15 cellular contexts compared by ENCODE assay signal in the genomic region with DNA sequence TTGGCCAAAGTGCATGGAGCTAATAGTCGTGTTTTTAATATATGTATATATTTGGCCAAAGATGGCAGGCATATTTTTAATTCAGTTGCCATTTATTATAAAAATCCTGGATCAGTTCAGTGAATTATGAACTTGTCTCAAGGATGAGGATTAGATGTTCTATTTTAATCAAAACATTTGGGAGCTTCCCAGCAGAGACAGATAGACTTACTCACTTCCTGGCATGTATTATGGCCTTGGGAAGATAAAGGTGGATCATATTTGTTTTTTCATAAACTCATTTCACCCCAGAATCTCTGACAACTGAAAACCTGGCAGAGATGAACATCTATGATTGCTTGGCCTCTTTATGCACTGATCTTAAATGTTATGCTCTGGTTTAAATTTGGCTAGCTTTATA.
DNase-seq lines count a peak whose midpoint lies in the region; ATAC-seq and TF ChIP-seq lines count a peak whose summit lies in the region.
"Had no signal": no experiment of that assay in that cellular context is flagged by ENCODE, and none has a peak within 500 bp of the region (broad histone marks: within the 10 kb centered on the region; RNA-seq: fewer than 3 reads in every experiment).

No MANE protein-coding gene starts in this region.

- WGBS in SK-N-SH (ENCODE audit: low lambda C conversion rate) = 29% methylated on average over 1 of the region's 1 CpG
- WGBS in hepatocyte (ENCODE audit: low lambda C conversion rate, missing lambda C conversion rate) = 67% methylated on average over 1 of the region's 1 CpG

- H3K9ac ChIP-seq in SK-N-SH = no peak overlapping the region
- H3K9ac ChIP-seq: BLaER1 treated with 17β-estradiol and CSF1 and Interleukin-3, amounts not matched to agents 10 nM and 100 nM had no signal

- no peak overlapping the region for H2AFZ ChIP-seq in SK-N-SH (ENCODE audit: low read depth)
- no peak overlapping the region for H2AFZ ChIP-seq in hepatocyte
- H2AFZ ChIP-seq: GM23338 had no signal

- H3K9me2 ChIP-seq in SK-N-SH (no peaks in the 10 kb centered on the region), hepatocyte (replicated peaks; ENCODE audit: insufficient read depth) (no peaks in the 10 kb centered on the region)

- H3K27ac ChIP-seq in SK-N-SH (ENCODE audit: low read depth in 2 of 2, low read length in 1 of 2) (peak overlapping the region in 1 of 2 experiments; percentile 76; a peak in 2 of 4 replicates), hepatocyte (peak overlapping the region; percentile 2)
- H3K27ac ChIP-seq: BLaER1 treated with 17β-estradiol and CSF1 and Interleukin-3, amounts not matched to agents 10 nM and 100 nM had no signal

- H3K4me3 ChIP-seq in SK-N-SH (ENCODE audit: low read depth in 2 of 2, low read length in 1 of 2) = no peak overlapping the region
- H3K4me3 ChIP-seq in hepatocyte = no peak overlapping the region
- H3K4me3 ChIP-seq: BLaER1 treated with 17β-estradiol and CSF1 and Interleukin-3, amounts not matched to agents 10 nM and 100 nM; GM23338 had no signal

- POLR2A ChIA-PET in SK-N-SH (lab: Yijun Ruan, JAX) = no interaction called here

- no peak for TF ChIP-seq RAD21 in SK-N-SH (IDR thresholded peaks at IDR 0.05; ENCODE audit: low read length)

- no peaks in the 10 kb centered on the region for H3K79me2 ChIP-seq in SK-N-SH (ENCODE audit: insufficient read depth)
- H3K79me2 ChIP-seq in hepatocyte = no peaks in the 10 kb centered on the region

- peaks cover 14 to 20% of the 10 kb centered on the region in 2 experiments; a peak in 2 of 4 replicates for H3K4me1 ChIP-seq in SK-N-SH (ENCODE audit: control insufficient read depth in 1 of 2, insufficient read depth in 2 of 2, low read depth in 1 of 2, low read length in 1 of 2)
- H3K4me1 ChIP-seq in hepatocyte (ENCODE audit: insufficient read depth) = no peaks in the 10 kb centered on the region

- H3K27me3 ChIP-seq in SK-N-SH (ENCODE audit: insufficient read depth) (no peaks in the 10 kb centered on the region), hepatocyte (no peaks in the 10 kb centered on the region)
- H3K27me3 ChIP-seq: BLaER1 treated with 17β-estradiol and CSF1 and Interleukin-3, amounts not matched to agents 10 nM and 100 nM had no signal

- H3F3A ChIP-seq in SK-N-SH (replicated peaks; ENCODE audit: insufficient read depth) = peaks cover 21% of the 10 kb centered on the region

- H3K9me3 ChIP-seq in SK-N-SH (no peaks in the 10 kb centered on the region), hepatocyte (ENCODE audit: low read depth) (no peaks in the 10 kb centered on the region)
- H3K9me3 ChIP-seq: BLaER1 treated with 17β-estradiol and CSF1 and Interleukin-3, amounts not matched to agents 10 nM and 100 nM had no signal

- no peak for DNase-seq in SK-N-SH
- peak; percentile 83 for DNase-seq in amniotic epithelial cell (ENCODE audit: low read depth)
- DNase-seq in hepatocyte (ENCODE audit: low spot score) = no peak
- no peak for DNase-seq in DMS79 treated with DMSO at 0.1 percent for 48 hours (lab: John Stamatoyannopoulos, UW)
- no peak for DNase-seq in activated gamma-delta T cell treated with Interleukin-2 at 50 U/mL for 16 hours
- no peak for DNase-seq in activated T-cell treated with anti-CD3 and anti-CD28 coated beads for 4 hours
- no peak for DNase-seq in middle frontal gyrus (ENCODE audit: extremely low spot score, low spot score)
- DNase-seq: 8988T; Calu3; CD8-positive, alpha-beta T cell; DMS53; HCEC 1CT had no signal

- H3K4me2 ChIP-seq in SK-N-SH (no peak overlapping the region), hepatocyte (no peak overlapping the region)
- H3K4me2 ChIP-seq: BLaER1 treated with 17β-estradiol and CSF1 and Interleukin-3, amounts not matched to agents 10 nM and 100 nM; GM23338 had no signal

- TF ChIP-seq EP300 in SK-N-SH (IDR thresholded peaks at IDR 0.05; ENCODE audit: borderline replicate concordance in 1 of 2, low read depth in 1 of 2, low read length in 1 of 2) = no peak

- ATAC-seq in SK-N-SH treated with all-trans-retinoic acid at 6 μM for 48 hours = no peak
- ATAC-seq: CD8-positive, alpha-beta T cell; GM23338 had no signal

- H3K36me3 ChIP-seq in SK-N-SH (replicated peaks in 1 of 2; ENCODE audit: control insufficient read depth in 1 of 2, insufficient read depth in 2 of 2, low read length in 1 of 2) (no peaks in the 10 kb centered on the region), hepatocyte (replicated peaks; ENCODE audit: insufficient read depth, low read depth) (no peaks in the 10 kb centered on the region)
- H3K36me3 ChIP-seq: BLaER1 treated with 17β-estradiol and CSF1 and Interleukin-3, amounts not matched to agents 10 nM and 100 nM had no signal

- TF ChIP-seq CTCF in SK-N-SH (IDR thresholded peaks at IDR 0.05) (no peak), hepatocyte (IDR thresholded peaks at IDR 0.05; ENCODE audit: poor library complexity) (no peak)

- H4K20me1 ChIP-seq in SK-N-SH (ENCODE audit: insufficient read depth) = no peaks in the 10 kb centered on the region
- H4K20me1 ChIP-seq in hepatocyte (ENCODE audit: insufficient read depth, poor library complexity, severe bottlenecking) = no peaks in the 10 kb centered on the region
- H4K20me1 ChIP-seq: BLaER1 treated with 17β-estradiol and CSF1 and Interleukin-3, amounts not matched to agents 10 nM and 100 nM had no signal

- CTCF ChIA-PET in SK-N-SH (lab: Yijun Ruan, JAX) = interaction anchor here (0.7 to 1.4 kb wide), 2 partner anchors 162 to 179 kb away, joined by 3 to 4 read pairs; no protein-coding TSS in a partner anchor

TF ChIP-seq in SK-N-SH, 30 proteins besides CTCF, POLR2A, EP300 and RAD21 (continues in another document):
- no peak for TF ChIP-seq TEAD4 (IDR thresholded peaks at IDR 0.05; ENCODE audit: borderline replicate concordance, insufficient read depth)
- peak; percentile 56 for TF ChIP-seq TCF12 (IDR thresholded peaks at IDR 0.05)
- TF ChIP-seq GATA2 (CRISPR knock-in tag; IDR thresholded peaks at IDR 0.05) = no peak
- TF ChIP-seq POLR2AphosphoS5 (IDR thresholded peaks at IDR 0.05; ENCODE audit: low read depth, low read length) = no peak
- TF ChIP-seq SMC3 (IDR thresholded peaks at IDR 0.05; ENCODE audit: low read depth, low read length) = no peak
- TF ChIP-seq IRF3 (IDR thresholded peaks at IDR 0.05; ENCODE audit: low read depth, low read length) = no peak
- TF ChIP-seq MEF2A (IDR thresholded peaks at IDR 0.05; ENCODE audit: borderline replicate concordance, low read depth) = no peak
- TF ChIP-seq YY1 (IDR thresholded peaks at IDR 0.05; ENCODE audit: low read depth) = no peak
- TF ChIP-seq SIN3A (IDR thresholded peaks at IDR 0.05; ENCODE audit: borderline replicate concordance, low read depth, low read length) = no peak
- no peak for TF ChIP-seq FOSL2 (IDR thresholded peaks at IDR 0.05; ENCODE audit: borderline replicate concordance, low read depth)
- TF ChIP-seq RXRA (IDR thresholded peaks at IDR 0.05; ENCODE audit: borderline replicate concordance, low read depth) = no peak
- no peak for TF ChIP-seq NRF1 (IDR thresholded peaks at IDR 0.05; ENCODE audit: low read depth, low read length)

TF ChIP-seq in SK-N-SH treated with all-trans-retinoic acid at 6 μM for 48 hours, 23 proteins besides CTCF, POLR2A, EP300 and RAD21:
- TF ChIP-seq, protein P1, sequence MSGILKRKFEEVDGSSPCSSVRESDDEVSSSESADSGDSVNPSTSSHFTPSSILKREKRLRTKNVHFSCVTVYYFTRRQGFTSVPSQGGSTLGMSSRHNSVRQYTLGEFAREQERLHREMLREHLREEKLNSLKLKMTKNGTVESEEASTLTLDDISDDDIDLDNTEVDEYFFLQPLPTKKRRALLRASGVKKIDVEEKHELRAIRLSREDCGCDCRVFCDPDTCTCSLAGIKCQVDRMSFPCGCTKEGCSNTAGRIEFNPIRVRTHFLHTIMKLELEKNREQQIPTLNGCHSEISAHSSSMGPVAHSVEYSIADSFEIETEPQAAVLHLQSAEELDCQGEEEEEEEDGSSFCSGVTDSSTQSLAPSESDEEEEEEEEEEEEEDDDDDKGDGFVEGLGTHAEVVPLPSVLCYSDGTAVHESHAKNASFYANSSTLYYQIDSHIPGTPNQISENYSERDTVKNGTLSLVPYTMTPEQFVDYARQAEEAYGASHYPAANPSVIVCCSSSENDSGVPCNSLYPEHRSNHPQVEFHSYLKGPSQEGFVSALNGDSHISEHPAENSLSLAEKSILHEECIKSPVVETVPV (CRISPR knock-in tag; IDR thresholded peaks at IDR 0.05) = no peak
- TF ChIP-seq ZNF70 (CRISPR knock-in tag; IDR thresholded peaks at IDR 0.05) (no peak), ZNF565 (CRISPR knock-in tag; conservative IDR thresholded peaks at IDR 0.05; ENCODE audit: low read depth) (no peak)
TF ChIP-seq in SK-N-SH treated with all-trans-retinoic acid at 6 μM for 48 hours: peak in this region for 0.
